In the genomic region with DNA sequence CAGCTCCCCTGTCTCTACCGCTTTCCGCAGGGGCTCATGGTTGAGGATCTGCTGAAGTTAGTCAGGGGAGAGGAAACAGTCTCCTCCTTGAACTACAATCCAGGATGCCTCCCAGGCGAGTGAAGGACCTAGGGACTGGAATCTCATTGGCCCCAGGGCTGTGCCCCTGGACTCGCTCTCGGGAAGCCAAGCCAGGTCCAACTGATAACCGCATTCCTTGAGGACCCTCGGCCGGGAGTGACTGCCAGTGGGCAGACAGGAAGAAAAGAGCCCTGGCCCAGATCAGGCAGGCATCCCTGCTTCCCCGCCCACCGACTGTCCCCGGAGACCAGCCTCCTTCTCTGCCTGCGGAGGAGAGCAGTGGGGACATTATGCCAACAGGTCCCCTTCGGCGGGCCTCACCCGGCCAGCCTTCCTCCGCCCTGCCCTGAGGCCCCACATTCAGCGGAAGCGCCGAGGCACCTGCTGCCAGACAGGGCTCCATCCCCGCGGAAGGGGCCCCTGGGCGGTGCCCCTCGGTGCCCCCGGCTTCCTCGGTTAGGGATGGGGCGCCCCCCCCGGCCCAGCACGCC, we compare ENCODE assay signal across 9 cellular contexts. TPM values are rescaled to one million over a fixed set of nuclear protein-coding genes. Genes with fewer than 3 reads are reported as not detected.
DNase-seq lines count a peak whose midpoint lies in the region; ATAC-seq and TF ChIP-seq lines count a peak whose summit lies in the region.
"Had no signal": no experiment of that assay in that cellular context is flagged by ENCODE, and none has a peak within 500 bp of the region (broad histone marks: within the 10 kb centered on the region; RNA-seq: fewer than 3 reads in every experiment).

No MANE protein-coding gene starts in this region.

- H3K4me2 ChIP-seq in DOHH2 (ENCODE audit: low read length) = peak overlapping the region; percentile 52

- peak overlapping the region; percentile 34; the same call in 1 of the 2 replicates for H3K4me3 ChIP-seq in DOHH2 (ENCODE audit: low read length)
- H3K4me3 ChIP-seq in coronary artery = peak overlapping the region; percentile 79

- H3F3A ChIP-seq in DOHH2 (ENCODE audit: control insufficient read depth, insufficient read depth) = no peaks in the 10 kb centered on the region

- no peaks in the 10 kb centered on the region for H3K79me2 ChIP-seq in DOHH2 (ENCODE audit: control insufficient read depth, low read length)

- H3K9me3 ChIP-seq in DOHH2 (ENCODE audit: control insufficient read depth, insufficient read depth, low read length) = no peaks in the 10 kb centered on the region

- H3K4me1 Mint-ChIP-seq in natural killer cell = peaks cover 12 to 14% of the 10 kb centered on the region in 2 donors

- peak overlapping the region; percentile 68 for H3K4me3 Mint-ChIP-seq in natural killer cell

- H3K27ac ChIP-seq in DOHH2 (ENCODE audit: low read depth, low read length) (no peak overlapping the region), coronary artery (no peak overlapping the region)

- no peak for TF ChIP-seq CTCF in DOHH2 (IDR thresholded peaks at IDR 0.05; ENCODE audit: low read depth, low read length, poor library complexity, severe bottlenecking)
- TF ChIP-seq CTCF in coronary artery (IDR thresholded peaks at IDR 0.05) = no peak
- TF ChIP-seq CTCF in natural killer cell (IDR thresholded peaks at IDR 0.05) = no peak

- H3K36me3 ChIP-seq in DOHH2 (ENCODE audit: control insufficient read depth, low read length) = no peaks in the 10 kb centered on the region

- no peaks in the 10 kb centered on the region for H3K36me3 Mint-ChIP-seq in natural killer cell

- H3K27me3 Mint-ChIP-seq in natural killer cell (ENCODE audit: low read depth in 2 of 2) = peaks cover 0 to 18% of the 10 kb centered on the region in 2 donors

- H3K4me1 ChIP-seq in DOHH2 (ENCODE audit: control insufficient read depth, low read length) = peaks cover 2% of the 10 kb centered on the region; the same call in 1 of the 2 replicates

- H3K9me2 ChIP-seq in DOHH2 (replicated peaks; ENCODE audit: control insufficient read depth, low read length) = no peaks in the 10 kb centered on the region

- H3K27me3 ChIP-seq in DOHH2 (ENCODE audit: control insufficient read depth, low read length) = peaks cover 65% of the 10 kb centered on the region

- H3K9me3 Mint-ChIP-seq in natural killer cell = no peaks in the 10 kb centered on the region

- intact Hi-C loops in natural killer cell (cut with micrococcal nuclease) = no loop called here

- H3K27ac Mint-ChIP-seq in natural killer cell = no peak overlapping the region

- DNase-seq in NCI-H69 (lab: John Stamatoyannopoulos, UW) (peak; percentile 65), coronary artery (ENCODE audit: low spot score) (no peak), natural killer cell (no peak), MV-4-11 (lab: John Stamatoyannopoulos, UW) (no peak)
- DNase-seq: left cardiac atrium had no signal

- ATAC-seq in natural killer cell (peak in 2 of 3 donors; percentile 24), HG03442 (IDR thresholded peaks at IDR 0.05; ENCODE audit: unreplicated experiment) (no peak), HG03342 (IDR thresholded peaks at IDR 0.05; ENCODE audit: unreplicated experiment) (no peak), GM18519 (IDR thresholded peaks at IDR 0.05; ENCODE audit: low FRiP score, unreplicated experiment) (no peak)

- no peaks in the 10 kb centered on the region for H4K20me1 ChIP-seq in DOHH2 (ENCODE audit: control insufficient read depth, insufficient read depth, low read depth, low read length)

RNA-seq across cellular contexts. Expression of a gene that starts 0.8 kb away (rescaled TPM):
- total RNA-seq in natural killer cell = 1 to 10 TPM; 2.6 to 3.0 (median 3.0) TPM

Comparison
In these comparisons a context has a peak if more than half of its experiments do, and no peak if none do; other contexts are left out.
1. ATAC-seq: peak in natural killer cell (2 of 3); none in HG03442 (single experiment), HG03342 (single experiment) and GM18519 (single experiment).